32 cellular contexts compared by ENCODE assay signal in genomic region chr19:41445575-41445974, GRCh38. TPM values are rescaled to one million over a fixed set of nuclear protein-coding genes. Genes with fewer than 3 reads are reported as not detected.
"Had no signal": no experiment of that assay in that cellular context is flagged by ENCODE, and none has a peak within 500 bp of the region (broad histone marks: within the 10 kb centered on the region; RNA-seq: fewer than 3 reads in every experiment).

No MANE protein-coding gene starts in this region.

- H3K27me3 ChIP-seq: ascending aorta, Peyer's patch had no signal

- H3K4me1 ChIP-seq: SJSA1 had no signal

- DNase-seq: activated CD4-positive, alpha-beta memory T cell treated with anti-CD3 and anti-CD28 coated beads for 36 hours; activated CD4-positive, alpha-beta T cell treated with anti-CD3 and anti-CD28 coated beads, Interleukin-2, amount 10 ng/mL, durations not matched to agents 7 days and 5 days; activated naive CD4-positive, alpha-beta T cell treated with anti-CD3 and anti-CD28 coated beads, Interleukin-2, amount 10 ng/mL, durations not matched to agents 7 days and 5 days; amygdala; MM.1S; NCI-H1092; NCI-H1436 treated with DMSO at 0.1 percent for 48 hours; NCI-H1694 treated with DMSO at 0.1 percent for 48 hours; NCI-H2029; NCI-H2107; NCI-H2171; NCI-H510A; NCI-H526; NCI-H748 treated with DMSO at 0.1 percent for 48 hours; NK-92 treated with Interleukin-12 subunit alpha and Interleukin-12 subunit beta, amount 100 ng/mL, for 24 hours; PC-3; RPMI8226; SHP77 treated with DMSO at 0.1 percent for 48 hours; SK-N-SH had no signal

- H3K36me3 ChIP-seq: ascending aorta, cardiac muscle cell, Peyer's patch, SJSA1 had no signal

- H3K27me3 Mint-ChIP-seq: activated naive CD8-positive, alpha-beta T cell had no signal

- H3K27ac ChIP-seq: ascending aorta, cardiac muscle cell, KMS-11, Peyer's patch, SJSA1 had no signal

- H3K27ac Mint-ChIP-seq: activated CD4-positive, alpha-beta memory T cell treated with anti-CD3 and anti-CD28 coated beads for 36 hours; activated CD4-positive, alpha-beta T cell treated with anti-CD3 and anti-CD28 coated beads, Interleukin-2, amount 10 ng/mL, durations not matched to agents 7 days and 5 days; activated naive CD4-positive, alpha-beta T cell treated with anti-CD3 and anti-CD28 coated beads, Interleukin-2, amount 10 ng/mL, durations not matched to agents 7 days and 5 days; activated naive CD8-positive, alpha-beta T cell; activated T-helper 2 cell treated with anti-CD3 and anti-CD28 coated beads, Interferon-gamma antibody, Interleukin-2, Interleukin-4, amounts not matched to agents 10 μg/mL and 5 μg/mL and 100 μg/mL, durations not matched to agents 14 hours and 24 hours and 36 hours; T-helper 1 cell treated with Interleukin-12 subunit alpha and Interleukin-12 subunit beta and Interleukin-4 antibody, amounts not matched to agents 30 μg/mL and 1 μg/mL, for 36 hours; T-helper 2 cell treated with Interferon-gamma antibody and Interleukin-4, amounts not matched to agents 5 μg/mL and 100 μg/mL, for 36 hours had no signal

- H3K4me3 Mint-ChIP-seq: activated CD4-positive, alpha-beta memory T cell treated with anti-CD3 and anti-CD28 coated beads for 36 hours; activated CD4-positive, alpha-beta T cell treated with anti-CD3 and anti-CD28 coated beads, Interleukin-2, amount 10 ng/mL, durations not matched to agents 7 days and 5 days; activated naive CD4-positive, alpha-beta T cell treated with anti-CD3 and anti-CD28 coated beads, Interleukin-2, amount 10 ng/mL, durations not matched to agents 7 days and 5 days; activated naive CD8-positive, alpha-beta T cell; T-helper 1 cell treated with Interleukin-12 subunit alpha and Interleukin-12 subunit beta and Interleukin-4 antibody, amounts not matched to agents 30 μg/mL and 1 μg/mL, for 36 hours; T-helper 2 cell treated with Interferon-gamma antibody and Interleukin-4, amounts not matched to agents 5 μg/mL and 100 μg/mL, for 36 hours had no signal

- H3K4me3 ChIP-seq: ascending aorta, cardiac muscle cell, SJSA1 had no signal

- FAIRE-seq: TTC549 had no signal

- ATAC-seq: PC-3 had no signal

- H3K9me3 Mint-ChIP-seq: activated CD4-positive, alpha-beta memory T cell treated with anti-CD3 and anti-CD28 coated beads for 36 hours; activated CD4-positive, alpha-beta T cell treated with anti-CD3 and anti-CD28 coated beads, Interleukin-2, amount 10 ng/mL, durations not matched to agents 7 days and 5 days; activated naive CD4-positive, alpha-beta T cell treated with anti-CD3 and anti-CD28 coated beads, Interleukin-2, amount 10 ng/mL, durations not matched to agents 7 days and 5 days; activated T-helper 2 cell treated with anti-CD3 and anti-CD28 coated beads, Interferon-gamma antibody, Interleukin-2, Interleukin-4, amounts not matched to agents 10 μg/mL and 5 μg/mL and 100 μg/mL, durations not matched to agents 14 hours and 24 hours and 36 hours; T-helper 1 cell treated with Interleukin-12 subunit alpha and Interleukin-12 subunit beta and Interleukin-4 antibody, amounts not matched to agents 30 μg/mL and 1 μg/mL, for 36 hours; T-helper 2 cell treated with Interferon-gamma antibody and Interleukin-4, amounts not matched to agents 5 μg/mL and 100 μg/mL, for 36 hours had no signal

- H3K9me3 ChIP-seq: ascending aorta, Peyer's patch, SJSA1, SK-N-SH had no signal

- H3K36me3 Mint-ChIP-seq: activated CD4-positive, alpha-beta memory T cell treated with anti-CD3 and anti-CD28 coated beads for 36 hours; activated naive CD4-positive, alpha-beta T cell treated with anti-CD3 and anti-CD28 coated beads, Interleukin-2, amount 10 ng/mL, durations not matched to agents 7 days and 5 days; activated naive CD8-positive, alpha-beta T cell had no signal

RNA-seq across cellular contexts. Expression of gene ERICH4, which starts 2.6 kb away (rescaled TPM):
- total RNA-seq: activated CD4-positive, alpha-beta memory T cell treated with anti-CD3 and anti-CD28 coated beads for 36 hours; activated CD4-positive, alpha-beta T cell treated with anti-CD3 and anti-CD28 coated beads, Interleukin-2, amount 10 ng/mL, durations not matched to agents 7 days and 5 days; activated CD8-positive, alpha-beta memory T cell treated with anti-CD3 and anti-CD28 coated beads for 36 hours; activated T-helper 2 cell treated with anti-CD3 and anti-CD28 coated beads, Interferon-gamma antibody, Interleukin-2, Interleukin-4, amounts not matched to agents 10 μg/mL and 5 μg/mL and 100 μg/mL, durations not matched to agents 14 hours and 24 hours and 36 hours; ascending aorta; cardiac muscle cell; LHCN-M2; PC-3; SJSA1 had no signal
- polyA plus RNA-seq: adipose tissue, cardiac muscle cell, SK-N-SH had no signal

RNA-seq across cellular contexts. Expression of gene B3GNT8, which starts 18.4 kb away (rescaled TPM):
- total RNA-seq: LHCN-M2, SJSA1 had no signal
- polyA plus RNA-seq: SK-N-SH had no signal
